In the genomic region with DNA sequence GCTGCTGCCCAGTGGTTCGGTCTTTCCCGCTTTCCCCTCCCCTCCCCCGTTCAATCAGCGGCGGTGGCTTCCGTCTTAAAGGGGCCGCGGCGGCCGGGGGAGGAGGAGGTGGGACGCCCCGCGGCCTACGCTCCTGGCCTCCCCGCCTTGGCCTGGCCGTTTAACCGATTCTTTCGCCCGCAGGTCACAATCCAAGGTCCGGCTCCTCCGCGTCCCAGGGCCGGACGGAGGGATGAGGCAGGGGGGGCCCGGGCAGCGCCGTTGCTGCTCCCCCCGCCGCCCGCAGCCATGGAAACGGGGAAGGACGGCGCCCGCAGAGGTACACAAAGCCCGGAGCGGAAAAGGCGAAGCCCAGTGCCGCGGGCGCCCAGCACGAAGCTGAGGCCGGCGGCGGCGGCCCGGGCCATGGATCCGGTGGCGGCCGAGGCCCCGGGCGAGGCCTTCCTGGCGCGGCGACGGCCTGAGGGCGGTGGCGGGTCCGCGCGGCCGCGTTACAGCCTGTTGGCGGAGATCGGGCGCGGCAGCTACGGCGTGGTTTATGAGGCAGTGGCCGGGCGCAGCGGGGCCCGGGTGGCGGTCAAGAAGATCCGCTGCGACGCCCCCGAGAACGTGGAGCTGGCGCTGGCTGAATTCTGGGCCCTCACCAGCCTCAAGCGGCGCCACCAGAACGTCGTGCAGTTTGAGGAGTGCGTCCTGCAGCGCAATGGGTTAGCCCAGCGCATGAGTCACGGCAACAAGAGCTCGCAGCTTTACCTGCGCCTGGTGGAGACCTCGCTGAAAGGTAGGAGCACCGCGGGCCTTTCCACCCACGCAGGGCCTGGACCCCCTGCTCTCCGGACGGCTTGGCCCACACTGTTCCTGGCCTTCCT, we compare ENCODE assay signal across 8 cellular contexts. TPM values are rescaled to one million over a fixed set of nuclear protein-coding genes. Genes with fewer than 3 reads are reported as not detected.
A peak's percentile ranks its signal among the peaks of the same experiment; 100 is the strongest.
DNase-seq lines count a peak whose midpoint lies in the region; ATAC-seq and TF ChIP-seq lines count a peak whose summit lies in the region.

No MANE protein-coding gene starts in this region.

- no peak for TF ChIP-seq CTCF in choroid plexus epithelial cell (conservative IDR thresholded peaks at IDR 0.05; ENCODE audit: low read depth, low read length)

- DNase-seq in AG08395 (ENCODE audit: low spot score) (peak; percentile 90), NCI-H2227 treated with DMSO at 0.1 percent for 48 hours (lab: John Stamatoyannopoulos, UW) (peak; percentile 87), choroid plexus epithelial cell (ENCODE audit: low read depth) (peak; percentile 89), left colon (peak; percentile 78 to 88)
- peak; percentile 63 to 70 for DNase-seq in activated CD4-positive, alpha-beta T cell treated with anti-CD3 and anti-CD28 coated beads for 24 hours (ENCODE audit: low read depth in 2 of 2)
- peak; percentile 60 to 71 for DNase-seq in stimulated activated CD4-positive, alpha-beta T cell treated with anti-CD3 and anti-CD28 coated beads, Interleukin-1b, Interleukin-23, amount 100 ng/mL, for 4 hours (ENCODE audit: low read depth in 2 of 2)

- intact Hi-C loops in left colon (cut with DNase I, micrococcal nuclease): no loop called here

- H3K4me3 ChIP-seq in choroid plexus epithelial cell (ENCODE audit: low read depth, low read length): peak overlapping the region; percentile 91

- peak; percentile 55 for ATAC-seq in GM18870 (IDR thresholded peaks at IDR 0.05; ENCODE audit: unreplicated experiment)
- ATAC-seq in HG03103 (IDR thresholded peaks at IDR 0.05; ENCODE audit: low read depth, unreplicated experiment): peak; percentile 42
- ATAC-seq in left colon: peak; percentile 78

RNA-seq across cellular contexts. Expression of a gene that starts 1.2 kb away (rescaled TPM):
- total RNA-seq in left colon: 10 to 100 TPM; 21.9 to 23.8 TPM

Comparison
In these comparisons a context has a peak if more than half of its experiments do, and no peak if none do; other contexts are left out.
1. Peak in every context shown above with its lines: DNase-seq, ATAC-seq and H3K4me3 ChIP-seq.